Comparison of ENCODE assay signal across 8 cellular contexts in the genomic region with DNA sequence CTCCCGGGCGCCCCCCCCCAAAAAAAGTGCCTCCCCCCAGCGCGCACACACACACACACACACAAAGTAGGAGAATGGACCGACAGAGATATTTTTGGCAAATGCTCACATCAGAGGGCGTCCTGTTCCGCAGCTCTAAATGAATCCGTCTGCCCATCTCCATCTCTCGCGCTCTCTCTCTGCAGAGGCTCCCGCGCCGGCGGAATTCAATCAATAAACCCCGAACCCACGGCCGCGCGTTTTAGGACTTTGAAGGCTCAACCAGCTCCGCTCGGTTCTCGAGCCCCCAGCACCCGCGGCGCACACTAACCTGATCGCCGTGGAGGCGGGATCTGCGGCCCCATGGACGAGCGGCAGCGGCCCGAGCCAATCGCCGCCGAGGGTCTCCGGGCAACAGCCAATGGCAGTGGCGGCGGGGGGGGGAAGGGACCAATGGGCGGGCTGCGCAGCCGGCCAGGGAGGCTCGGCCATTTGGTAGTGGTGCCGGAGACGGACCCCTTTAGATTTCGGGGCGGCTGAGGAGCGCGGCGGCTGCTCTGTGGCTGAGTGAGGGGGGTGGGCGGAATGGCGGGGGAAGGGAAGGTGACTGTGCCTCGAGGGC. TPM values are rescaled to one million over a fixed set of nuclear protein-coding genes. Genes with fewer than 3 reads are reported as not detected.
A peak's percentile ranks its signal among the peaks of the same experiment; 100 is the strongest.
DNase-seq lines count a peak whose midpoint lies in the region; ATAC-seq and TF ChIP-seq lines count a peak whose summit lies in the region.

Gene ANP32A (minus strand): TSS at position 307 of the 601 bp plus-strand sequence. CDS start 144 bp downstream, at position 163.

- peak within 1 kb of the TSS; percentile 99 for H3K9ac ChIP-seq in BLaER1

- peak within 1 kb of the TSS; percentile 96 for H3K4me3 ChIP-seq in BLaER1
- peak within 1 kb of the TSS; percentile 80 for H3K4me3 ChIP-seq in lower leg skin (ENCODE audit: low read depth, poor library complexity, severe bottlenecking)

- no peaks in the 10 kb centered on the region for H3K9me3 Mint-ChIP-seq in activated CD4-positive, alpha-beta memory T cell treated with anti-CD3 and anti-CD28 coated beads for 36 hours

- H3K4me3 Mint-ChIP-seq in activated CD4-positive, alpha-beta memory T cell treated with anti-CD3 and anti-CD28 coated beads for 36 hours = peak within 1 kb of the TSS; percentile 99

- H3K36me3 Mint-ChIP-seq in activated CD4-positive, alpha-beta memory T cell treated with anti-CD3 and anti-CD28 coated beads for 36 hours = peaks cover 23% of the 10 kb centered on the region

- CTCF ChIA-PET in activated CD4-positive, alpha-beta memory T cell treated with anti-CD3 and anti-CD28 coated beads for 36 hours (lab: Charles Lee) = no interaction called here

- peaks cover 4% of the 10 kb centered on the region for H3K36me3 ChIP-seq in BLaER1

- H3K4me1 Mint-ChIP-seq in activated CD4-positive, alpha-beta memory T cell treated with anti-CD3 and anti-CD28 coated beads for 36 hours (ENCODE audit: low read depth) = peaks cover 29% of the 10 kb centered on the region

- peak; percentile 50 for ATAC-seq in GM19328 (IDR thresholded peaks at IDR 0.05; ENCODE audit: unreplicated experiment)
- peak; percentile 53 for ATAC-seq in HG03565 (IDR thresholded peaks at IDR 0.05; ENCODE audit: unreplicated experiment)

- intact Hi-C loops in activated CD4-positive, alpha-beta memory T cell treated with anti-CD3 and anti-CD28 coated beads for 36 hours (cut with micrococcal nuclease) = loop anchor here (1.0 to 10.0 kb wide), 3 partner anchors 23 to 894 kb away; no protein-coding TSS in a partner anchor
- intact Hi-C loops in lower leg skin (cut with DNase I; ENCODE audit: low total_unique reads) = no loop called here

- no peaks in the 10 kb centered on the region for H3K27me3 Mint-ChIP-seq in activated CD4-positive, alpha-beta memory T cell treated with anti-CD3 and anti-CD28 coated beads for 36 hours

- peak within 1 kb of the TSS; percentile 99 for H3K27ac Mint-ChIP-seq in activated CD4-positive, alpha-beta memory T cell treated with anti-CD3 and anti-CD28 coated beads for 36 hours

- H4K20me1 ChIP-seq in BLaER1 = peaks cover 36% of the 10 kb centered on the region

- 0 to 1% methylated on average over 6 to 48 of the region's 53 CpGs for WGBS in lower leg skin, 2 donors

- H3K4me1 ChIP-seq in BLaER1 = peaks cover 31% of the 10 kb centered on the region

- H3K27ac ChIP-seq in BLaER1 = peak within 1 kb of the TSS; percentile 100

- TF ChIP-seq CTCF in lower leg skin (IDR thresholded peaks at IDR 0.05) = no peak

- no peak for TF ChIP-seq POLR2A in lower leg skin (IDR thresholded peaks at IDR 0.05)

- POLR2A ChIA-PET in activated CD4-positive, alpha-beta memory T cell treated with anti-CD3 and anti-CD28 coated beads for 36 hours (lab: Charles Lee) = interaction anchor here (0.6 to 1.0 kb wide), 3 partner anchors 23 to 215 kb away, joined by 4 to 7 read pairs (median 6); no protein-coding TSS in a partner anchor

- peak within 1 kb of the TSS; percentile 95 for H3K4me2 ChIP-seq in BLaER1

- H3K27me3 ChIP-seq in BLaER1 = no peaks in the 10 kb centered on the region

- DNase-seq in NCI-H82 treated with DMSO at 0.1 percent for 48 hours (lab: John Stamatoyannopoulos, UW; ENCODE audit: unreplicated experiment) (peak; percentile 69), dermis microvascular lymphatic vessel endothelial cell (ENCODE audit: low read depth in 2 of 2) (peak; percentile 84 to 96), lower leg skin (ENCODE audit: low spot score in 2 of 2) (peak; percentile 94 to 99)
- DNase-seq in activated CD4-positive, alpha-beta memory T cell treated with anti-CD3 and anti-CD28 coated beads for 36 hours = peak; percentile 96
- DNase-seq in stimulated activated CD4-positive, alpha-beta T cell treated with anti-CD3 and anti-CD28 coated beads, Interleukin-4, amount 100 ng/mL, for 48 hours (ENCODE audit: low read depth in 2 of 2) = peak; percentile 96 to 97

- no peaks in the 10 kb centered on the region for H3K9me3 ChIP-seq in BLaER1

RNA-seq across cellular contexts. Expression of gene ANP32A, which starts in this region (rescaled TPM):
- total RNA-seq in activated CD4-positive, alpha-beta memory T cell treated with anti-CD3 and anti-CD28 coated beads for 36 hours = 100 to 1,000 TPM; 190 to 204 TPM
- 45.3 and 52.5 TPM in 2 replicates for total RNA-seq in dermis microvascular lymphatic vessel endothelial cell
- total RNA-seq in lower leg skin = 10 to 100 TPM; 22.1 to 45.9 (median 35.3) TPM

Comparison
In these comparisons a context has a peak if more than half of its experiments do, and no peak if none do; other contexts are left out.
1. Peak in every context shown above with its lines: DNase-seq, ATAC-seq, H3K4me3 ChIP-seq and H3K27ac ChIP-seq.